In genomic region chr7:156816943-156817572, GRCh38 we compare ENCODE assay signal across 9 cellular contexts.
DNase-seq lines count a peak whose midpoint lies in the region; ATAC-seq, FAIRE-seq and TF ChIP-seq lines count a peak whose summit lies in the region.
"Had no signal": no experiment of that assay in that cellular context is flagged by ENCODE, and none has a peak within 500 bp of the region (broad histone marks: within the 10 kb centered on the region; RNA-seq: fewer than 3 reads in every experiment).

No MANE protein-coding gene starts in this region.

- H3K27me3 Mint-ChIP-seq in astrocyte (ENCODE audit: low read depth, unreplicated experiment): no peaks in the 10 kb centered on the region
- H3K27me3 Mint-ChIP-seq: naive thymus-derived CD8-positive, alpha-beta T cell had no signal

- WGBS in liver: 98% methylated on average over 1 of the region's 1 CpG

- in situ Hi-C loops in KBM-7 (cut with MboI; ENCODE audit: low pct_unique_long_range_greater_than_20kb, low sequenced_read_pairs): loop anchor here (25.0 kb wide), 1 partner anchor 1030 kb away; no protein-coding TSS in a partner anchor

- H3K27ac ChIP-seq in astrocyte (ENCODE audit: low read depth, low read length) (no peak overlapping the region), liver (ENCODE audit: low read depth in 1 of 2, low read length in 2 of 2) (no peak overlapping the region)

- H3K4me2 ChIP-seq in astrocyte (ENCODE audit: low read length): no peak overlapping the region

- H3K4me1 ChIP-seq in astrocyte (ENCODE audit: insufficient read depth, low read length) (no peaks in the 10 kb centered on the region), liver (ENCODE audit: control insufficient read depth in 4 of 4, insufficient read depth in 4 of 4, low read length in 3 of 4) (peaks cover 2 to 19% (median 14%) of the 10 kb centered on the region in 4 donors)

- TF ChIP-seq POLR2A in GM18505 (IDR thresholded peaks at IDR 0.05; ENCODE audit: borderline replicate concordance, extremely low read depth, insufficient read depth, insufficient read length): no peak

- no peaks in the 10 kb centered on the region for H3K79me2 ChIP-seq in astrocyte (ENCODE audit: insufficient read depth, low read length)

- no peaks in the 10 kb centered on the region for H3K9me3 Mint-ChIP-seq in astrocyte (ENCODE audit: unreplicated experiment)
- H3K9me3 Mint-ChIP-seq: naive thymus-derived CD8-positive, alpha-beta T cell had no signal

- peak; percentile 81 to 84 for TF ChIP-seq RAD21 in liver (IDR thresholded peaks at IDR 0.05)

- peaks cover 4% of the 10 kb centered on the region for H3K36me3 Mint-ChIP-seq in astrocyte (ENCODE audit: low read depth, unreplicated experiment)

- peak; percentile 28 for TF ChIP-seq CTCF in astrocyte (IDR thresholded peaks at IDR 0.05; ENCODE audit: insufficient read depth, low read depth, low read length)
- peak; percentile 32 for TF ChIP-seq CTCF in liver (IDR thresholded peaks at IDR 0.05; ENCODE audit: low read depth, low read length, missing input control)

- H3K36me3 ChIP-seq in astrocyte (ENCODE audit: insufficient read depth, low read length) (no peaks in the 10 kb centered on the region), liver (ENCODE audit: control insufficient read depth in 4 of 4, insufficient read depth in 3 of 4, low read depth in 1 of 4, low read length in 3 of 4) (peaks cover 0 to 2% (median 0%) of the 10 kb centered on the region in 4 donors)

- H3K4me1 Mint-ChIP-seq in astrocyte (ENCODE audit: low read depth, unreplicated experiment): no peaks in the 10 kb centered on the region

- no peak for FAIRE-seq in astrocyte (lab: Jason Lieb, UNC)

- H3K4me3 Mint-ChIP-seq in astrocyte (ENCODE audit: unreplicated experiment): no peak overlapping the region
- H3K4me3 Mint-ChIP-seq: naive thymus-derived CD8-positive, alpha-beta T cell had no signal

- no peak overlapping the region for H2AFZ ChIP-seq in astrocyte (ENCODE audit: low read depth, low read length)

- H3K4me3 ChIP-seq in astrocyte (ENCODE audit: insufficient read depth, low read depth, low read length) (no peak overlapping the region), liver (ENCODE audit: low read depth in 1 of 3, low read length in 3 of 3) (no peak overlapping the region)

- no peak overlapping the region for H3K27ac Mint-ChIP-seq in astrocyte (ENCODE audit: unreplicated experiment)

- H3K9me3 ChIP-seq in astrocyte (ENCODE audit: insufficient read depth, low read depth, low read length) (no peaks in the 10 kb centered on the region), liver (ENCODE audit: control insufficient read depth in 4 of 4, low read length in 3 of 4) (no peaks in the 10 kb centered on the region)

- no peak for ATAC-seq in GM18505 (IDR thresholded peaks at IDR 0.05; ENCODE audit: unreplicated experiment)
- ATAC-seq: naive thymus-derived CD8-positive, alpha-beta T cell had no signal

- peak; percentile 18 for DNase-seq in DMS 273 treated with DMSO at 0.1 percent for 48 hours (lab: John Stamatoyannopoulos, UW)
- peak; percentile 39 for DNase-seq in KBM-7
- DNase-seq in astrocyte (ENCODE audit: low read depth): no peak
- no peak for DNase-seq in NK-92 treated with Interleukin-12 subunit alpha and Interleukin-12 subunit beta, amount 100 ng/mL, for 24 hours (lab: John Stamatoyannopoulos, UW)
- no peak for DNase-seq in stimulated activated CD4-positive, alpha-beta T cell treated with anti-CD3 and anti-CD28 coated beads, Interleukin-15, amount 100 ng/mL, for 24 hours
- no peak for DNase-seq in KG1 (lab: John Stamatoyannopoulos, UW)

- no peaks in the 10 kb centered on the region for H4K20me1 ChIP-seq in astrocyte (ENCODE audit: insufficient read depth, low read length)

- no peaks in the 10 kb centered on the region for H3K27me3 ChIP-seq in astrocyte (ENCODE audit: insufficient read depth, low read length)
- H3K27me3 ChIP-seq in liver (ENCODE audit: control insufficient read depth in 4 of 4, insufficient read depth in 4 of 4, low read length in 3 of 4): no peaks in the 10 kb centered on the region

- H3K9ac ChIP-seq in astrocyte (ENCODE audit: low read length): no peak overlapping the region
- H3K9ac ChIP-seq in liver (ENCODE audit: low read depth in 1 of 2, low read length in 2 of 2): no peak overlapping the region

TF ChIP-seq in liver, 16 proteins besides CTCF, POLR2A, EP300 and RAD21:
- TF ChIP-seq FOXA2 (IDR thresholded peaks at IDR 0.05): peak; percentile 12
- no peak for TF ChIP-seq SP1 (IDR thresholded peaks at IDR 0.05)
- TF ChIP-seq YY1 (IDR thresholded peaks at IDR 0.05): no peak
- TF ChIP-seq NR2F2 (IDR thresholded peaks at IDR 0.05): no peak
- no peak for TF ChIP-seq HNF4A (conservative IDR thresholded peaks at IDR 0.05)

Comparison
In these comparisons a context has a peak if more than half of its experiments do, and no peak if none do; other contexts are left out.
1. DNase-seq: peak in DMS 273 treated with DMSO at 0.1 percent for 48 hours (single experiment) and KBM-7 (single experiment); none in astrocyte (single experiment), NK-92 treated with Interleukin-12 subunit alpha and Interleukin-12 subunit beta, amount 100 ng/mL, for 24 hours (single experiment), stimulated activated CD4-positive, alpha-beta T cell treated with anti-CD3 and anti-CD28 coated beads, Interleukin-15, amount 100 ng/mL, for 24 hours (single experiment) and KG1 (single experiment).